ENCODE assay signal across 11 cellular contexts in the genomic region with DNA sequence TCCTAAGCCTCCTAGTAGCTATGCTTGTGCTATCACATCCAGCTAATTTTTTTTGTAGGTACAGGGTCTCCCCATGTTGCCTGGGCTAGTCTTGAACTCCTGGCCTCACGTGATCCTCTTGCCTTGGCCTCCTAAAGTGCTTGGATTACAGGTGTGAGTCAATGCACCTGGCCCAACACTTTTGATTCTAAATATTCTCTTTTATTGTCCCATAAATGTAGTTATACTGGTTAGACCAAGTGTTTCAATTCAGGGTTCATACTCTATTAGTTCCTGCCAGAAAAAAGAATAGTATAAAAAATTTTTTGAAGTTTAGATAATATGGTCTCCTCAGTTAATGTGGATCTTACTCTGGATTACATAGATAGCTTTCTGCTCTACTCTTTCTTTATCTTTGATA. TPM values are rescaled to one million over a fixed set of nuclear protein-coding genes. Genes with fewer than 3 reads are reported as not detected.
"Had no signal": no experiment of that assay in that cellular context is flagged by ENCODE, and none has a peak within 500 bp of the region (broad histone marks: within the 10 kb centered on the region; RNA-seq: fewer than 3 reads in every experiment).

No MANE protein-coding gene starts in this region.

- DNase-seq: GM23248, GOT3, H7, H9, HCEC 1CT, HFFc6 had no signal

- H3K4me3 ChIP-seq: GM23248, GM23338, HAP-1 had no signal

- ATAC-seq: GM23338, HCT116 had no signal

- H3K9me3 ChIP-seq: HAP-1 had no signal

- H3K4me2 ChIP-seq: GM23338 had no signal

- H3K36me3 ChIP-seq: HAP-1 had no signal

- H3K9ac ChIP-seq: GM23248 had no signal

- H2AFZ ChIP-seq: GM23248, GM23338 had no signal

- H3K4me1 ChIP-seq: HAP-1 had no signal

- H3K27ac ChIP-seq: GM23248 had no signal

RNA-seq across cellular contexts. Expression of a gene that starts 6.7 kb away (rescaled TPM):
- total RNA-seq: GM23248, GM23338, H1, H4, H7, H9, HFFc6 had no signal
- polyA plus RNA-seq: GM23248, GM23338, H1 had no signal
